ENCODE assay signal across 2 cellular contexts in the genomic region with DNA sequence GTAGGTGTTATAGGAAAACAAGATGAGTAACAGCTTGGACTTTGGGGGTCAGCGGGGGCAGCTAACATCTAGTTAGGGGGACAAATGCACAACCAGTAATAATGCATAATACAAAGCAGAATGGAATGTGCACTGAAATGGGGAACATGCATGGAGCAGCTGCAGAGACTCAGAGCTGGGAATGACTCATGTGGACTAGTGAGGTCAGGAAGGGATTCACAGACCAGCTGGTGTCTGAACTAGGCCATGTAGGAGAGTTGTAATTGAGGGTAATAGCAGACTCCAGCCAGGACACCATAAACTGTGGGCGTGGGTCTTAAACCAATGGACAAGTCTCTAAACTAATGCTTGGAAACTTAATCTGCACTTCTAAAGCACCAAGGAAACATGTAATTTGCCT.
TF ChIP-seq lines count a peak whose summit lies in the region.

No MANE protein-coding gene starts in this region.

TF ChIP-seq in HepG2, 621 proteins besides CTCF, POLR2A, EP300 and RAD21 (continued from another document):
- TF ChIP-seq RBM39 (IDR thresholded peaks at IDR 0.05; ENCODE audit: low read depth, low read length, poor library complexity, severe bottlenecking) (no peak), SRY (CRISPR knock-in tag; IDR thresholded peaks at IDR 0.05) (no peak), SRSF4 (IDR thresholded peaks at IDR 0.05; ENCODE audit: low read depth, low read length, poor library complexity, severe bottlenecking) (no peak), FIP1L1 (IDR thresholded peaks at IDR 0.05; ENCODE audit: borderline replicate concordance, insufficient read depth, low read depth, low read length) (no peak), NR2F6 (IDR thresholded peaks at IDR 0.05) (no peak), NR2F6 (CRISPR knock-in tag; IDR thresholded peaks at IDR 0.05) (no peak), ZNF367 (CRISPR knock-in tag; IDR thresholded peaks at IDR 0.05; ENCODE audit: borderline replicate concordance) (no peak)
- TF ChIP-seq, protein P1, sequence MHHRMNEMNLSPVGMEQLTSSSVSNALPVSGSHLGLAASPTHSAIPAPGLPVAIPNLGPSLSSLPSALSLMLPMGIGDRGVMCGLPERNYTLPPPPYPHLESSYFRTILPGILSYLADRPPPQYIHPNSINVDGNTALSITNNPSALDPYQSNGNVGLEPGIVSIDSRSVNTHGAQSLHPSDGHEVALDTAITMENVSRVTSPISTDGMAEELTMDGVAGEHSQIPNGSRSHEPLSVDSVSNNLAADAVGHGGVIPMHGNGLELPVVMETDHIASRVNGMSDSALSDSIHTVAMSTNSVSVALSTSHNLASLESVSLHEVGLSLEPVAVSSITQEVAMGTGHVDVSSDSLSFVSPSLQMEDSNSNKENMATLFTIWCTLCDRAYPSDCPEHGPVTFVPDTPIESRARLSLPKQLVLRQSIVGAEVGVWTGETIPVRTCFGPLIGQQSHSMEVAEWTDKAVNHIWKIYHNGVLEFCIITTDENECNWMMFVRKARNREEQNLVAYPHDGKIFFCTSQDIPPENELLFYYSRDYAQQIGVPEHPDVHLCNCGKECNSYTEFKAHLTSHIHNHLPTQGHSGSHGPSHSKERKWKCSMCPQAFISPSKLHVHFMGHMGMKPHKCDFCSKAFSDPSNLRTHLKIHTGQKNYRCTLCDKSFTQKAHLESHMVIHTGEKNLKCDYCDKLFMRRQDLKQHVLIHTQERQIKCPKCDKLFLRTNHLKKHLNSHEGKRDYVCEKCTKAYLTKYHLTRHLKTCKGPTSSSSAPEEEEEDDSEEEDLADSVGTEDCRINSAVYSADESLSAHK (CRISPR knock-in tag; IDR thresholded peaks at IDR 0.05; ENCODE audit: borderline replicate concordance): no peak
TF ChIP-seq in HepG2: peak in this region for 0.

TF ChIP-seq in K562, 482 proteins besides CTCF, POLR2A, EP300 and RAD21 (continued from another document):
- TF ChIP-seq JUND (IDR thresholded peaks at IDR 0.05; ENCODE audit: borderline replicate concordance, low read depth, low read length) (peak; percentile 46; the same call in 1 of the 2 replicates), JUND (tag; IDR thresholded peaks at IDR 0.05; ENCODE audit: borderline replicate concordance, low read depth, low read length) (peak; percentile 60; the same call in 1 of the 3 replicates), NR2F6 (CRISPR knock-in tag; IDR thresholded peaks at IDR 0.05) (no peak)
- TF ChIP-seq, protein P2, sequence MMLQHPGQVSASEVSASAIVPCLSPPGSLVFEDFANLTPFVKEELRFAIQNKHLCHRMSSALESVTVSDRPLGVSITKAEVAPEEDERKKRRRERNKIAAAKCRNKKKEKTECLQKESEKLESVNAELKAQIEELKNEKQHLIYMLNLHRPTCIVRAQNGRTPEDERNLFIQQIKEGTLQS (IDR thresholded peaks at IDR 0.05): peak; percentile 42; the same call in 1 of the 2 replicates
- TF ChIP-seq, protein P2 (CRISPR knock-in tag; conservative IDR thresholded peaks at IDR 0.05): no peak
TF ChIP-seq in K562: peak in this region for 4.
